37 cellular contexts compared by ENCODE assay signal in the genomic region with DNA sequence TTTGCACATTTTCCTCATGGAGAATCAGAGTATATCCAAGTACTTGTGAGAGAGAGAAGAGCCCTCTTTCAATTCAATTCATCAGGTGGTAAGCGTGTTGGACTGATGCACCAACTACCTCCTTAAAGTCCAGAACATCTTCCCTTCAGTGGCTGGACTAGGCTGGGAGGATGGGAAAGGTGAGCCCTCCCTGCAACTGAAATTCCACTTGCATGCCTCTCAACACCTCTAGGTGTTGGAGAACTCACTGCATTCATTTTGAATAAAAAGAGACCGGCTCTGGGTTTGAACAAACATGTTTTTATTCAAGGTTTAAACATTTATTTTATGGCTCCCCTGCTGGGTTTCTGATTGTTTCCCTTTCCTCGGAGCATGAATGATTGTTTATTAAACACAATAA.
"Had no signal": no experiment of that assay in that cellular context is flagged by ENCODE, and none has a peak within 500 bp of the region (broad histone marks: within the 10 kb centered on the region; RNA-seq: fewer than 3 reads in every experiment).

No MANE protein-coding gene starts in this region.

- DNase-seq: activated CD4-positive, alpha-beta memory T cell treated with anti-CD3 and anti-CD28 coated beads for 36 hours; activated CD4-positive, alpha-beta T cell treated with anti-CD3 and anti-CD28 coated beads for 1 hour; activated CD4-positive, alpha-beta T cell treated with anti-CD3 and anti-CD28 coated beads for 36 hours; activated CD4-positive, alpha-beta T cell treated with anti-CD3 and anti-CD28 coated beads, Interleukin-2, amount 10 ng/mL, durations not matched to agents 24 days and 14 days; activated CD4-positive, alpha-beta T cell treated with anti-CD3 and anti-CD28 coated beads, Interleukin-2, amount 50 U/mL, for 1 hour; activated CD4-positive, alpha-beta T cell treated with anti-CD3 and anti-CD28 coated beads, Interleukin-2, amount 50 U/mL, for 4 hours; activated CD4-positive, CD25-positive, alpha-beta regulatory T cell; activated CD8-positive, alpha-beta memory T cell treated with anti-CD3 and anti-CD28 coated beads, Interleukin-2, amount 50 U/mL, for 4 hours; activated CD8-positive, alpha-beta T cell treated with anti-CD3 and anti-CD28 coated beads for 36 hours; activated effector memory CD4-positive, alpha-beta T cell treated with anti-CD3 and anti-CD28 coated beads, Interleukin-2, amount 50 U/mL, for 16 hours; activated gamma-delta T cell treated with Interleukin-2 at 50 U/mL for 16 hours; activated naive CD4-positive, alpha-beta T cell; activated naive CD4-positive, alpha-beta T cell treated with anti-CD3 and anti-CD28 coated beads for 36 hours; activated naive CD4-positive, alpha-beta T cell treated with anti-CD3 and anti-CD28 coated beads, Interleukin-2, amount 50 U/mL, for 16 hours; activated naive CD8-positive, alpha-beta T cell treated with anti-CD3 and anti-CD28 coated beads for 36 hours; activated T-cell treated with anti-CD3 and anti-CD28 coated beads for 4 hours; activated T-cell treated with anti-CD3 and anti-CD28 coated beads, Interleukin-2, amount 50 U/mL, for 1 hour; activated T-cell treated with anti-CD3 and anti-CD28 coated beads, Interleukin-2, amount 50 U/mL, for 4 hours; activated T-cell treated with anti-CD3 and anti-CD28 coated beads, Interleukin-2, amount 50 U/mL, for 72 hours; adrenal gland; amniotic stem cell; aorta; body of pancreas; brain microvascular endothelial cell; cerebellar nuclear complex; T-helper 1 cell; T-helper 2 cell; T-helper 9 cell had no signal

- H3K27me3 ChIP-seq: adrenal gland, body of pancreas, brain microvascular endothelial cell, breast epithelium had no signal

- H3K4me1 Mint-ChIP-seq: activated CD4-positive, alpha-beta T cell treated with anti-CD3 and anti-CD28 coated beads for 36 hours; activated CD4-positive, alpha-beta T cell treated with anti-CD3 and anti-CD28 coated beads, Interleukin-2, amount 10 ng/mL, durations not matched to agents 24 days and 14 days; activated naive CD8-positive, alpha-beta T cell treated with anti-CD3 and anti-CD28 coated beads for 36 hours; activated T-helper 17 cell treated with anti-CD3 and anti-CD28 coated beads, Interleukin-2, amount 50 U/mL, for 72 hours; central memory CD8-positive, alpha-beta T cell had no signal

- H3K27ac Mint-ChIP-seq: activated CD4-positive, alpha-beta memory T cell treated with anti-CD3 and anti-CD28 coated beads for 36 hours; activated CD4-positive, alpha-beta T cell treated with anti-CD3 and anti-CD28 coated beads for 36 hours; activated CD4-positive, alpha-beta T cell treated with anti-CD3 and anti-CD28 coated beads, Interleukin-2, amount 10 ng/mL, durations not matched to agents 24 days and 14 days; activated CD8-positive, alpha-beta T cell treated with anti-CD3 and anti-CD28 coated beads for 36 hours; activated naive CD4-positive, alpha-beta T cell treated with anti-CD3 and anti-CD28 coated beads for 36 hours; activated naive CD4-positive, alpha-beta T cell treated with anti-CD3 and anti-CD28 coated beads, Interleukin-2, amount 50 U/mL, for 72 hours; activated naive CD8-positive, alpha-beta T cell treated with anti-CD3 and anti-CD28 coated beads for 36 hours; activated T-cell treated with anti-CD3 and anti-CD28 coated beads, Interleukin-2, amount 50 U/mL, for 72 hours; activated T-helper 1 cell treated with anti-CD3 and anti-CD28 coated beads, Interleukin-12 subunit alpha, Interleukin-12 subunit beta, Interleukin-2, Interleukin-4 antibody, amounts not matched to agents 30 ng/mL and 10 ng/mL and 1 ng/mL, durations not matched to agents 14 hours and 24 hours and 36 hours; activated T-helper 17 cell treated with anti-CD3 and anti-CD28 coated beads, Interleukin-2, amount 50 U/mL, for 72 hours; T-helper 1 cell treated with Interleukin-12 subunit alpha and Interleukin-12 subunit beta and Interleukin-4 antibody, amounts not matched to agents 30 μg/mL and 1 μg/mL, for 36 hours; T-helper 2 cell treated with Interferon-gamma antibody and Interleukin-4, amounts not matched to agents 5 μg/mL and 100 μg/mL, for 36 hours had no signal

- H3K9me3 Mint-ChIP-seq: activated CD4-positive, alpha-beta memory T cell treated with anti-CD3 and anti-CD28 coated beads for 36 hours; activated CD4-positive, alpha-beta T cell treated with anti-CD3 and anti-CD28 coated beads, Interleukin-2, amount 10 ng/mL, durations not matched to agents 24 days and 14 days; activated CD8-positive, alpha-beta T cell treated with anti-CD3 and anti-CD28 coated beads for 36 hours; activated naive CD4-positive, alpha-beta T cell treated with anti-CD3 and anti-CD28 coated beads for 36 hours; activated naive CD8-positive, alpha-beta T cell treated with anti-CD3 and anti-CD28 coated beads for 36 hours; activated T-cell treated with anti-CD3 and anti-CD28 coated beads, Interleukin-2, amount 50 U/mL, for 4 hours; activated T-cell treated with anti-CD3 and anti-CD28 coated beads, Interleukin-2, amount 50 U/mL, for 72 hours; activated T-helper 1 cell treated with anti-CD3 and anti-CD28 coated beads, Interleukin-12 subunit alpha, Interleukin-12 subunit beta, Interleukin-2, Interleukin-4 antibody, amounts not matched to agents 30 ng/mL and 10 ng/mL and 1 ng/mL, durations not matched to agents 14 hours and 24 hours and 36 hours; activated T-helper 17 cell treated with anti-CD3 and anti-CD28 coated beads, Interleukin-2, amount 50 U/mL, for 72 hours; T-helper 1 cell treated with Interleukin-12 subunit alpha and Interleukin-12 subunit beta and Interleukin-4 antibody, amounts not matched to agents 30 μg/mL and 1 μg/mL, for 36 hours; T-helper 2 cell treated with Interferon-gamma antibody and Interleukin-4, amounts not matched to agents 5 μg/mL and 100 μg/mL, for 36 hours had no signal

- H3K4me3 Mint-ChIP-seq: activated CD4-positive, alpha-beta memory T cell treated with anti-CD3 and anti-CD28 coated beads for 36 hours; activated CD4-positive, alpha-beta T cell treated with anti-CD3 and anti-CD28 coated beads for 36 hours; activated CD4-positive, alpha-beta T cell treated with anti-CD3 and anti-CD28 coated beads, Interleukin-2, amount 10 ng/mL, durations not matched to agents 24 days and 14 days; activated CD8-positive, alpha-beta T cell treated with anti-CD3 and anti-CD28 coated beads for 36 hours; activated naive CD4-positive, alpha-beta T cell treated with anti-CD3 and anti-CD28 coated beads for 36 hours; activated naive CD8-positive, alpha-beta T cell treated with anti-CD3 and anti-CD28 coated beads for 36 hours; activated T-cell treated with anti-CD3 and anti-CD28 coated beads, Interleukin-2, amount 50 U/mL, for 4 hours; activated T-cell treated with anti-CD3 and anti-CD28 coated beads, Interleukin-2, amount 50 U/mL, for 72 hours; activated T-helper 1 cell treated with anti-CD3 and anti-CD28 coated beads, Interleukin-12 subunit alpha, Interleukin-12 subunit beta, Interleukin-2, Interleukin-4 antibody, amounts not matched to agents 30 ng/mL and 10 ng/mL and 1 ng/mL, durations not matched to agents 14 hours and 24 hours and 36 hours; activated T-helper 17 cell treated with anti-CD3 and anti-CD28 coated beads, Interleukin-2, amount 50 U/mL, for 72 hours; central memory CD8-positive, alpha-beta T cell; T-helper 1 cell treated with Interleukin-12 subunit alpha and Interleukin-12 subunit beta and Interleukin-4 antibody, amounts not matched to agents 30 μg/mL and 1 μg/mL, for 36 hours; T-helper 2 cell treated with Interferon-gamma antibody and Interleukin-4, amounts not matched to agents 5 μg/mL and 100 μg/mL, for 36 hours had no signal

- H3K4me3 ChIP-seq: adrenal gland, body of pancreas, breast epithelium had no signal

- H3K9me3 ChIP-seq: adrenal gland, body of pancreas, breast epithelium had no signal

- H3K36me3 ChIP-seq: adrenal gland, brain microvascular endothelial cell, breast epithelium had no signal

- H3K4me1 ChIP-seq: adrenal gland, body of pancreas, breast epithelium had no signal

- H3K27me3 Mint-ChIP-seq: activated CD4-positive, alpha-beta memory T cell treated with anti-CD3 and anti-CD28 coated beads for 36 hours; activated CD4-positive, alpha-beta T cell treated with anti-CD3 and anti-CD28 coated beads, Interleukin-2, amount 10 ng/mL, durations not matched to agents 24 days and 14 days; activated CD8-positive, alpha-beta T cell treated with anti-CD3 and anti-CD28 coated beads for 36 hours; activated naive CD8-positive, alpha-beta T cell treated with anti-CD3 and anti-CD28 coated beads for 36 hours; activated T-helper 17 cell treated with anti-CD3 and anti-CD28 coated beads, Interleukin-2, amount 50 U/mL, for 72 hours; central memory CD8-positive, alpha-beta T cell had no signal

- ATAC-seq: activated CD4-positive, alpha-beta T cell treated with anti-CD3 and anti-CD28 coated beads for 36 hours; activated CD4-positive, CD25-positive, alpha-beta regulatory T cell treated with anti-CD3 and anti-CD28 coated beads, Interleukin-2, amount 50 U/mL, for 24 hours; activated CD8-positive, alpha-beta T cell treated with anti-CD3 and anti-CD28 coated beads for 36 hours; activated naive CD4-positive, alpha-beta T cell treated with anti-CD3 and anti-CD28 coated beads, Interleukin-2, amount 50 U/mL, for 72 hours; activated T-cell treated with anti-CD3 and anti-CD28 coated beads, Interleukin-2, amount 50 U/mL, for 4 hours; activated T-cell treated with anti-CD3 and anti-CD28 coated beads, Interleukin-2, amount 50 U/mL, for 72 hours; activated T-helper 17 cell treated with anti-CD3 and anti-CD28 coated beads, Interleukin-2, amount 50 U/mL, for 72 hours; body of pancreas had no signal

- H3K36me3 Mint-ChIP-seq: activated CD4-positive, alpha-beta memory T cell treated with anti-CD3 and anti-CD28 coated beads for 36 hours; activated naive CD4-positive, alpha-beta T cell treated with anti-CD3 and anti-CD28 coated beads, Interleukin-2, amount 50 U/mL, for 72 hours; activated naive CD8-positive, alpha-beta T cell treated with anti-CD3 and anti-CD28 coated beads for 36 hours had no signal

- H3K27ac ChIP-seq: adrenal gland, body of pancreas, brain microvascular endothelial cell, breast epithelium, VCaP had no signal
